ENCODE assay signal across 8 cellular contexts in the genomic region with DNA sequence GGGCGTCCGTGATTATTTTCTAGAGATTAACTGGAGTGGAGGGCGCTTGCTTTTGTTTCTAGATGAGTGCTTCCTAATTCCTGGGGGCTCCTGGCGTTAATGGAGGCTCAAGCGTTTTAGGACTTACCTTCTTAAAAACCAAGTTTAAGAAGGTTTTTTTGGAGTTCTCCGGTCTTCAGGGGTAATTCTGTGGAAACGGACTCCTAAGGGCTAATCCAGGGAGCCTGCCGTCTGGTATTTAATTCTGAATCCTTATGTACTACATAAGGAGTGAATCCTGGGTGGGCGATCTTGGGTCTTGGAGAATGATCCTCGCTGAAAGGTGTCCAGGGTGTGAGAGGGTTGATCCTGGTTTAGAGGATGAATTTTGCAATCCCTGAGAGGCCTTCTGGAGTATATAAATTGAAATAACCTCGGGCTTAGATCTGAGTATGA. TPM values are rescaled to one million over a fixed set of nuclear protein-coding genes. Genes with fewer than 3 reads are reported as not detected.
DNase-seq lines count a peak whose midpoint lies in the region; ATAC-seq and TF ChIP-seq lines count a peak whose summit lies in the region.

No MANE protein-coding gene starts in this region.

- intact Hi-C loops in heart right ventricle (cut with DNase I) = loop anchor here in 4 of 10 donors (1.0 to 5.0 kb wide), 4 partner anchors 9 to 381 kb away; partner anchors contain the start of genes AKT1S1 (in 1 of the 4), PRMT1 (in 1 of the 4), RPL13A (in 1 of the 4) and TBC1D17 (in 1 of the 4)
- intact Hi-C loops in left ventricle myocardium superior (cut with micrococcal nuclease) = loop anchor here (2.0 kb wide), 1 partner anchor 74 kb away; no protein-coding TSS in a partner anchor
- intact Hi-C loops in mammary epithelial cell (cut with micrococcal nuclease) = loop anchor here (1.0 kb wide), 2 partner anchors 9 to 144 kb away; partner anchors contain the start of genes RPL13A and RRAS
- intact Hi-C loops in aorta (cut with DNase I) = loop anchor here (1.0 to 10.0 kb wide), 2 partner anchors 9 to 178 kb away; partner anchors contain the start of genes PRMT1 (in 1 of the 2) and RPL13A (in 1 of the 2)

- H3K27ac ChIP-seq in heart right ventricle (peak overlapping the region; percentile 87 to 99 (median 92)), mammary epithelial cell (ENCODE audit: insufficient read depth, low read depth, low read length) (peak overlapping the region; percentile 95), aorta (ENCODE audit: low read depth in 1 of 2, low read length in 2 of 2) (peak overlapping the region in 1 of 2 donors; percentile 80)

- CTCF ChIA-PET in mammary epithelial cell (lab: Charles Lee; ENCODE audit: low non-redundant PET) = no interaction called here

- in situ Hi-C loops in mammary epithelial cell (cut with MboI; ENCODE audit: low sequenced_read_pairs in 2 of 2) = loop anchor here in 1 of 2 donors (5.0 kb wide), 1 partner anchor 181 kb away; the partner anchor contains the start of gene PRMT1

- H3K4me3 ChIP-seq in heart right ventricle (peak overlapping the region; percentile 63 to 97 (median 82)), mammary epithelial cell (replicated peaks in 1 of 3; ENCODE audit: insufficient read depth in 1 of 3, low read depth in 2 of 3, low read length in 3 of 3) (peak overlapping the region; percentile 81 to 99 (median 98)), mononuclear cell (ENCODE audit: low read length) (peak overlapping the region; percentile 90), aorta (ENCODE audit: low read length in 2 of 2) (peak overlapping the region; percentile 77 to 93)

- peaks cover 0 to 51% (median 45%) of the 10 kb centered on the region in 9 donors for H3K36me3 ChIP-seq in heart right ventricle
- peaks cover 27% of the 10 kb centered on the region for H3K36me3 ChIP-seq in mammary epithelial cell (ENCODE audit: insufficient read depth, low read length)
- peaks cover 4% of the 10 kb centered on the region in 2 donors for H3K36me3 ChIP-seq in aorta (ENCODE audit: control insufficient read depth in 1 of 2, insufficient read depth in 2 of 2, low read length in 1 of 2)

- H4K20me1 ChIP-seq in mammary epithelial cell (ENCODE audit: insufficient read depth, low read length) = no peaks in the 10 kb centered on the region

- TSS peak; percentile 70 for BruUV-seq in mammary epithelial cell (replicated peaks; lab: Mats Ljungman, UMichigan)

- ATAC-seq in heart right ventricle (no peak), left ventricle myocardium superior (no peak), aorta (ENCODE audit: low FRiP score) (no peak), HG03045 (IDR thresholded peaks at IDR 0.05; ENCODE audit: unreplicated experiment) (no peak)

- H2AFZ ChIP-seq in mammary epithelial cell (ENCODE audit: low read depth, low read length) = peak overlapping the region; percentile 29

- dilution Hi-C loops in mammary epithelial cell (cut with HindIII; ENCODE audit: low sequenced_read_pairs) = no loop called here

- 0 to 1% methylated on average over 11 of the region's 11 CpGs for WGBS in heart right ventricle, 2 donors
- WGBS in mammary epithelial cell (ENCODE audit: low coverage, missing lambda C conversion rate) = 3% methylated on average over 10 of the region's 11 CpGs
- 0 to 1% methylated on average over 11 of the region's 11 CpGs for WGBS in aorta, 2 donors

- H3K27me3 ChIP-seq in heart right ventricle (no peaks in the 10 kb centered on the region), mammary epithelial cell (ENCODE audit: insufficient read depth, low read length) (no peaks in the 10 kb centered on the region), mononuclear cell (ENCODE audit: insufficient read depth, low read length) (no peaks in the 10 kb centered on the region), aorta (ENCODE audit: control insufficient read depth in 1 of 2, insufficient read depth in 2 of 2, low read length in 1 of 2) (no peaks in the 10 kb centered on the region)

- peaks cover 36% of the 10 kb centered on the region for H3K79me2 ChIP-seq in mammary epithelial cell (ENCODE audit: insufficient read depth, low read length)

- no peak for TF ChIP-seq CTCF in heart right ventricle (IDR thresholded peaks at IDR 0.05)
- TF ChIP-seq CTCF in mammary epithelial cell (conservative IDR thresholded peaks at IDR 0.05 in 1 of 2, IDR thresholded peaks at IDR 0.05 in 1 of 2; ENCODE audit: extremely low read depth in 1 of 2, insufficient read depth in 1 of 2, low read depth in 1 of 2, low read length in 2 of 2) = no peak

- DNase-seq in heart right ventricle (no peak), left ventricle myocardium superior (no peak), mammary epithelial cell (no peak), aorta (no peak), SKM-1 treated with dmso at 0.1 percent for 144 hours (lab: John Stamatoyannopoulos, UW; ENCODE audit: unreplicated experiment) (no peak), iPS-NIHi11 (ENCODE audit: low spot score) (no peak)

- peak overlapping the region; percentile 100 for H3K9ac ChIP-seq in mammary epithelial cell (ENCODE audit: insufficient read depth, low read length)

- H3K4me1 ChIP-seq in heart right ventricle = peaks cover 11 to 60% (median 49%) of the 10 kb centered on the region in 9 donors
- peaks cover 12% of the 10 kb centered on the region for H3K4me1 ChIP-seq in mammary epithelial cell (ENCODE audit: insufficient read depth, low read length)
- H3K4me1 ChIP-seq in mononuclear cell (ENCODE audit: insufficient read depth, low read length) = peaks cover 57% of the 10 kb centered on the region
- no peaks in the 10 kb centered on the region for H3K4me1 ChIP-seq in aorta (ENCODE audit: control insufficient read depth in 1 of 2, insufficient read depth in 2 of 2, low read length in 2 of 2)

- peak overlapping the region; percentile 79 for H3K4me2 ChIP-seq in mammary epithelial cell (ENCODE audit: insufficient read depth, low read depth, low read length)

- H3K9me3 ChIP-seq in heart right ventricle = no peaks in the 10 kb centered on the region
- no peaks in the 10 kb centered on the region for H3K9me3 ChIP-seq in mammary epithelial cell (replicated peaks; ENCODE audit: insufficient read depth, low read length)
- no peaks in the 10 kb centered on the region for H3K9me3 ChIP-seq in mononuclear cell (ENCODE audit: low read depth, low read length)
- H3K9me3 ChIP-seq in aorta (ENCODE audit: control insufficient read depth, low read length) = no peaks in the 10 kb centered on the region

RNA-seq across cellular contexts. Expression of gene RPS11, which starts 0.4 kb away (rescaled TPM):
- total RNA-seq in heart right ventricle (1,000 to 10,000 TPM in 4 of 10 donors, 100 to 1,000 TPM in 6; 739 to 1,152 (median 854) TPM), left ventricle myocardium superior (1,034 TPM), mammary epithelial cell (1,000 to 10,000 TPM; 1,466 to 1,899 TPM), mononuclear cell (8,046 TPM), aorta (1,000 to 10,000 TPM; 1,366 to 1,509 TPM)
- polyA plus RNA-seq in heart right ventricle (1,000 to 10,000 TPM; 2,102 to 3,642 TPM), mammary epithelial cell (3,256 TPM), aorta (1,000 to 10,000 TPM; 4,943 to 7,722 TPM)
- polyA minus RNA-seq in mammary epithelial cell = 1,430 TPM

RNA-seq across cellular contexts. Expression of gene RPL13A, which starts 9.2 kb away (rescaled TPM):
- 1,000 to 10,000 TPM; 1,171 to 1,844 (median 1,328) TPM for total RNA-seq in heart right ventricle
- 1,000 to 10,000 TPM; 1,376 to 2,740 TPM for polyA plus RNA-seq in heart right ventricle
- 1,289 TPM for total RNA-seq in left ventricle myocardium superior
- 1,000 to 10,000 TPM; 1,880 to 1,955 TPM for total RNA-seq in mammary epithelial cell
- polyA plus RNA-seq in mammary epithelial cell = 2,187 TPM
- 2,358 TPM for polyA minus RNA-seq in mammary epithelial cell
- 4,457 TPM for total RNA-seq in mononuclear cell
- 1,000 to 10,000 TPM; 1,716 to 1,917 TPM for total RNA-seq in aorta
- 1,000 to 10,000 TPM; 3,431 to 4,797 TPM for polyA plus RNA-seq in aorta

RNA-seq across cellular contexts. Expression of gene FCGRT, which starts 15.9 kb away (rescaled TPM):
- 100 to 1,000 TPM in 2 of 10 donors, 10 to 100 TPM in 8; 49.0 to 175 (median 71.4) TPM for total RNA-seq in heart right ventricle
- polyA plus RNA-seq in heart right ventricle = 10 to 100 TPM; 63.2 to 83.6 TPM
- 84.7 TPM for total RNA-seq in left ventricle myocardium superior
- total RNA-seq in mammary epithelial cell = 10 to 100 TPM in 1 of 2 donors, 1 to 10 TPM in 1; 2.8 to 19.5 TPM
- polyA plus RNA-seq in mammary epithelial cell = 2.5 TPM
- not detected for polyA minus RNA-seq in mammary epithelial cell
- 123 TPM for total RNA-seq in mononuclear cell
- 100 to 1,000 TPM; 204 to 287 TPM for total RNA-seq in aorta
- polyA plus RNA-seq in aorta = 100 to 1,000 TPM; 146 to 162 TPM

RNA-seq across cellular contexts. Expression of gene FLT3LG, which starts 22.6 kb away (rescaled TPM):
- total RNA-seq in heart right ventricle (10 to 100 TPM in 1 of 10 donors, 1 to 10 TPM in 9; 1.6 to 14.8 (median 3.1) TPM), left ventricle myocardium superior (5.9 TPM), mammary epithelial cell (1 to 10 TPM in 1 of 2 donors, under 1 TPM in 1; 0.50 to 4.2 TPM), mononuclear cell (49.6 TPM), aorta (10 to 100 TPM in 1 of 2 donors, 1 to 10 TPM in 1; 6.3 to 17.6 TPM)
- polyA plus RNA-seq in heart right ventricle (10 to 100 TPM in 1 of 2 donors, 1 to 10 TPM in 1; 4.2 to 14.0 TPM), mammary epithelial cell (1.7 TPM), aorta (10 to 100 TPM; 15.9 to 36.0 TPM)
- not detected for polyA minus RNA-seq in mammary epithelial cell

RNA-seq across cellular contexts. Expression of gene RCN3, which starts 31.2 kb away (rescaled TPM):
- total RNA-seq in heart right ventricle = 10 to 100 TPM in 2 of 10 donors, 1 to 10 TPM in 8; 4.7 to 23.4 (median 6.1) TPM
- 10 to 100 TPM; 23.6 to 38.3 TPM for polyA plus RNA-seq in heart right ventricle
- 8.5 TPM for total RNA-seq in left ventricle myocardium superior
- total RNA-seq in mammary epithelial cell = under 1 TPM; 0.49 to 0.50 TPM
- polyA plus RNA-seq in mammary epithelial cell = 0.05 TPM
- not detected for polyA minus RNA-seq in mammary epithelial cell
- 1.6 TPM for total RNA-seq in mononuclear cell
- total RNA-seq in aorta = 10 to 100 TPM; 82.6 to 90.2 TPM
- polyA plus RNA-seq in aorta = 100 to 1,000 TPM in 1 of 2 donors, 10 to 100 TPM in 1; 50.5 to 165 TPM
